In genomic region chr3:146542968-146543367, GRCh38 we compare ENCODE assay signal across 10 cellular contexts. TPM values are rescaled to one million over a fixed set of nuclear protein-coding genes. Genes with fewer than 3 reads are reported as not detected.
A peak's percentile ranks its signal among the peaks of the same experiment; 100 is the strongest.
DNase-seq lines count a peak whose midpoint lies in the region; ATAC-seq and TF ChIP-seq lines count a peak whose summit lies in the region.
"Had no signal": no experiment of that assay in that cellular context is flagged by ENCODE, and none has a peak within 500 bp of the region (broad histone marks: within the 10 kb centered on the region; RNA-seq: fewer than 3 reads in every experiment).

No MANE protein-coding gene starts in this region.

- H3K4me1 Mint-ChIP-seq in activated CD4-positive, alpha-beta T cell treated with anti-CD3 and anti-CD28 coated beads, Interleukin-2, amount 10 ng/mL, durations not matched to agents 7 days and 5 days: peaks cover 72% of the 10 kb centered on the region
- peaks cover 60% of the 10 kb centered on the region for H3K4me1 Mint-ChIP-seq in activated naive CD8-positive, alpha-beta T cell treated with anti-CD3 and anti-CD28 coated beads for 36 hours

- no peak for ATAC-seq in left lung
- ATAC-seq in thoracic aorta (ENCODE audit: insufficient number of reproducible peaks, low FRiP score, low read depth): no peak
- ATAC-seq in HG02610 (IDR thresholded peaks at IDR 0.05; ENCODE audit: unreplicated experiment): no peak
- ATAC-seq in GM21723 (IDR thresholded peaks at IDR 0.05; ENCODE audit: unreplicated experiment): no peak

- POLR2A ChIA-PET in activated CD4-positive, alpha-beta T cell treated with anti-CD3 and anti-CD28 coated beads, Interleukin-2, amount 10 ng/mL, durations not matched to agents 7 days and 5 days (lab: Charles Lee): no interaction called here

- H3K36me3 ChIP-seq in left lung (no peaks in the 10 kb centered on the region), thoracic aorta (no peaks in the 10 kb centered on the region)

- intact Hi-C loops in left lung (cut with DNase I): no loop called here

- peak overlapping the region; percentile 94 for H3K27ac Mint-ChIP-seq in activated CD4-positive, alpha-beta T cell treated with anti-CD3 and anti-CD28 coated beads, Interleukin-2, amount 10 ng/mL, durations not matched to agents 7 days and 5 days
- H3K27ac Mint-ChIP-seq in activated naive CD8-positive, alpha-beta T cell treated with anti-CD3 and anti-CD28 coated beads for 36 hours: peak overlapping the region; percentile 93

- no peaks in the 10 kb centered on the region for H3K27me3 Mint-ChIP-seq in activated CD4-positive, alpha-beta T cell treated with anti-CD3 and anti-CD28 coated beads, Interleukin-2, amount 10 ng/mL, durations not matched to agents 7 days and 5 days
- H3K27me3 Mint-ChIP-seq in activated naive CD8-positive, alpha-beta T cell treated with anti-CD3 and anti-CD28 coated beads for 36 hours: no peaks in the 10 kb centered on the region

- peaks cover 52% of the 10 kb centered on the region for H3K36me3 Mint-ChIP-seq in activated CD4-positive, alpha-beta T cell treated with anti-CD3 and anti-CD28 coated beads, Interleukin-2, amount 10 ng/mL, durations not matched to agents 7 days and 5 days (ENCODE audit: low read depth)
- H3K36me3 Mint-ChIP-seq in activated naive CD8-positive, alpha-beta T cell treated with anti-CD3 and anti-CD28 coated beads for 36 hours: peaks cover 40% of the 10 kb centered on the region

- H3K4me1 ChIP-seq in left lung (peaks cover 25 to 60% of the 10 kb centered on the region in 2 donors), thoracic aorta (ENCODE audit: control insufficient read depth in 1 of 2, low read depth in 2 of 2) (peaks cover 31 to 35% of the 10 kb centered on the region in 2 donors)

- no peak for TF ChIP-seq CTCF in left lung (IDR thresholded peaks at IDR 0.05)
- no peak for TF ChIP-seq CTCF in thoracic aorta (IDR thresholded peaks at IDR 0.05)

- peak overlapping the region; percentile 95 to 100 for H3K27ac ChIP-seq in left lung
- peak overlapping the region; percentile 98 to 99 for H3K27ac ChIP-seq in thoracic aorta

- H3K9me3 ChIP-seq in left lung (no peaks in the 10 kb centered on the region), thoracic aorta (no peaks in the 10 kb centered on the region)

- H3K4me3 ChIP-seq in left lung (peak overlapping the region; percentile 66 to 83), thoracic aorta (peak overlapping the region; percentile 98)

- peaks cover 3% of the 10 kb centered on the region for H3K9me3 Mint-ChIP-seq in activated CD4-positive, alpha-beta T cell treated with anti-CD3 and anti-CD28 coated beads, Interleukin-2, amount 10 ng/mL, durations not matched to agents 7 days and 5 days
- no peaks in the 10 kb centered on the region for H3K9me3 Mint-ChIP-seq in activated naive CD8-positive, alpha-beta T cell treated with anti-CD3 and anti-CD28 coated beads for 36 hours

- no peaks in the 10 kb centered on the region for H3K27me3 ChIP-seq in left lung
- no peaks in the 10 kb centered on the region for H3K27me3 ChIP-seq in thoracic aorta (replicated peaks; ENCODE audit: insufficient read depth)

- no peak for DNase-seq in activated CD4-positive, alpha-beta T cell treated with anti-CD3 and anti-CD28 coated beads, Interleukin-2, amount 10 ng/mL, durations not matched to agents 7 days and 5 days
- DNase-seq in activated CD4-positive, alpha-beta T cell treated with anti-CD3 and anti-CD28 coated beads, Interleukin-2, amount 50 U/mL, for 4 hours: no peak
- DNase-seq in activated naive CD8-positive, alpha-beta T cell treated with anti-CD3 and anti-CD28 coated beads for 36 hours: no peak
- DNase-seq in left lung (no peak), thoracic aorta (ENCODE audit: low spot score) (no peak), DMS79 (lab: John Stamatoyannopoulos, UW) (no peak)
- DNase-seq: activated effector memory CD4-positive, alpha-beta T cell treated with Interleukin-2 at 50 U/mL for 16 hours; stimulated activated CD4-positive, alpha-beta T cell treated with anti-CD3 and anti-CD28 coated beads, Interleukin-1b, Interleukin-23, amount 100 ng/mL, for 48 hours had no signal

- H3K4me3 Mint-ChIP-seq in activated CD4-positive, alpha-beta T cell treated with anti-CD3 and anti-CD28 coated beads, Interleukin-2, amount 10 ng/mL, durations not matched to agents 7 days and 5 days: peak overlapping the region; percentile 86
- H3K4me3 Mint-ChIP-seq in activated naive CD8-positive, alpha-beta T cell treated with anti-CD3 and anti-CD28 coated beads for 36 hours: peak overlapping the region; percentile 89

- CTCF ChIA-PET in activated CD4-positive, alpha-beta T cell treated with anti-CD3 and anti-CD28 coated beads, Interleukin-2, amount 10 ng/mL, durations not matched to agents 7 days and 5 days (lab: Charles Lee): interaction anchor here (1.0 to 1.3 kb wide), 2 partner anchors 13 to 16 kb away, joined by 3 read pairs; no protein-coding TSS in a partner anchor

RNA-seq across cellular contexts. Expression of gene PLSCR1, which starts 1.4 kb away (rescaled TPM):
- 100 to 1,000 TPM; 137 to 146 TPM for total RNA-seq in activated CD4-positive, alpha-beta T cell treated with anti-CD3 and anti-CD28 coated beads, Interleukin-2, amount 10 ng/mL, durations not matched to agents 7 days and 5 days
- 10 to 100 TPM; 85.2 to 86.5 TPM for total RNA-seq in activated naive CD8-positive, alpha-beta T cell treated with anti-CD3 and anti-CD28 coated beads for 36 hours
- 100 to 1,000 TPM in 1 of 2 donors, 10 to 100 TPM in 1; 92.9 to 126 TPM for total RNA-seq in left lung
- 100 to 1,000 TPM; 116 to 565 TPM for total RNA-seq in thoracic aorta
